ENCODE assay signal across 34 cellular contexts in the genomic region with DNA sequence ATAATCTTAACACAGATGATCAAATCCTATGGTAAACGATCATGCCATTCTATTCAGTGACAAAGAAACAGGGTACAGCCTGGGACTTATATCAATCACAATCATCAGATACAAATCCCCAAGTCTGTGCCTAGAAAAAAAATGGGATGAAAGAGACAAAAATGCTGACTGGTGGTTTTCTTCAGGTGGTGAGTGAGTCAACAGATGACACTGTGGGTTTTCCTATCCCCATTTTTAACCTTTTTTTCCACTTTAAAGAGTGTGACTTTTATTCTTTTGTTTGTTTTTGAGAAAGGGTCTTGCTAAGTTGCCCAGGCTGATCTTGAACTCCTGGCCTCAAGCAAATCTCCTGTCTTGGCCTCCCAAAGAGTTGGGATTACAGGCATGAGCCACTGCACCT. TPM values are rescaled to one million over a fixed set of nuclear protein-coding genes. Genes with fewer than 3 reads are reported as not detected.
A peak's percentile ranks its signal among the peaks of the same experiment; 100 is the strongest.
DNase-seq lines count a peak whose midpoint lies in the region; ATAC-seq and TF ChIP-seq lines count a peak whose summit lies in the region.
"Had no signal": no experiment of that assay in that cellular context is flagged by ENCODE, and none has a peak within 500 bp of the region (broad histone marks: within the 10 kb centered on the region; RNA-seq: fewer than 3 reads in every experiment).

No MANE protein-coding gene starts in this region.

- H3K27ac ChIP-seq in esophagus muscularis mucosa (replicated peaks in 1 of 4), result no peak overlapping the region
- H3K27ac ChIP-seq: adrenal gland, body of pancreas, gastroesophageal sphincter, lower lobe of right lung, skin epidermis, vagina had no signal

- peaks cover 15 to 67% (median 50%) of the 10 kb centered on the region in 4 donors for H3K36me3 ChIP-seq in esophagus muscularis mucosa

- peaks cover 46% of the 10 kb centered on the region for H3K4me1 Mint-ChIP-seq in stimulated activated naive CD8-positive, alpha-beta T cell treated with anti-CD3 and anti-CD28 coated beads, Interleukin-15, Interleukin-2, amounts not matched to agents 100 ng/mL and 50 ng/mL, for 24 hours (ENCODE audit: low read depth)
- peaks cover 63% of the 10 kb centered on the region for H3K4me1 Mint-ChIP-seq in stimulated activated naive CD8-positive, alpha-beta T cell treated with anti-CD3 and anti-CD28 coated beads, Interleukin-15, amount 100 ng/mL, for 72 hours
- peaks cover 28% of the 10 kb centered on the region for H3K4me1 Mint-ChIP-seq in activated T-helper 1 cell treated with anti-CD3 and anti-CD28 coated beads, Interleukin-12 subunit alpha, Interleukin-12 subunit beta, Interleukin-2, Interleukin-4 antibody, amounts not matched to agents 30 ng/mL and 10 ng/mL and 1 ng/mL, durations not matched to agents 14 hours and 24 hours and 36 hours (ENCODE audit: low read depth)
- peaks cover 12% of the 10 kb centered on the region for H3K4me1 Mint-ChIP-seq in endothelial cell (ENCODE audit: unreplicated experiment)

- H3K27ac Mint-ChIP-seq in stimulated activated naive CD8-positive, alpha-beta T cell treated with anti-CD3 and anti-CD28 coated beads, Interleukin-15, Interleukin-2, amounts not matched to agents 100 ng/mL and 50 ng/mL, for 24 hours, result peak overlapping the region; percentile 61
- no peak overlapping the region for H3K27ac Mint-ChIP-seq in stimulated activated naive CD8-positive, alpha-beta T cell treated with anti-CD3 and anti-CD28 coated beads, Interleukin-15, amount 100 ng/mL, for 72 hours
- peak overlapping the region; percentile 71 for H3K27ac Mint-ChIP-seq in activated T-helper 1 cell treated with anti-CD3 and anti-CD28 coated beads, Interleukin-12 subunit alpha, Interleukin-12 subunit beta, Interleukin-2, Interleukin-4 antibody, amounts not matched to agents 30 ng/mL and 10 ng/mL and 1 ng/mL, durations not matched to agents 14 hours and 24 hours and 36 hours
- H3K27ac Mint-ChIP-seq in endothelial cell (ENCODE audit: unreplicated experiment), result no peak overlapping the region
- H3K27ac Mint-ChIP-seq: nephron progenitor cell, T-helper 17 cell had no signal

- intact Hi-C loops in activated T-helper 1 cell treated with anti-CD3 and anti-CD28 coated beads, Interleukin-12 subunit alpha, Interleukin-12 subunit beta, Interleukin-2, Interleukin-4 antibody, amounts not matched to agents 30 ng/mL and 10 ng/mL and 1 ng/mL, durations not matched to agents 14 hours and 24 hours and 36 hours (cut with micrococcal nuclease), result no loop called here
- intact Hi-C loops in esophagus muscularis mucosa (cut with DNase I), result no loop called here

- ATAC-seq in stimulated activated naive CD8-positive, alpha-beta T cell treated with anti-CD3 and anti-CD28 coated beads, Interleukin-15, amount 100 ng/mL, for 72 hours, result no peak
- ATAC-seq: body of pancreas; gastroesophageal sphincter; HCT116; lower lobe of right lung; PC-3; Right ventricle myocardium inferior; stimulated activated naive CD8-positive, alpha-beta T cell treated with anti-CD3 and anti-CD28 coated beads, Interleukin-15, Interleukin-2, amounts not matched to agents 100 U/mL and 50 U/mL, for 24 hours; T-helper 17 cell had no signal

- no peaks in the 10 kb centered on the region for H3K27me3 ChIP-seq in esophagus muscularis mucosa
- H3K27me3 ChIP-seq: adrenal gland, body of pancreas, gastroesophageal sphincter, vagina had no signal

- H3K36me3 Mint-ChIP-seq in stimulated activated naive CD8-positive, alpha-beta T cell treated with anti-CD3 and anti-CD28 coated beads, Interleukin-15, Interleukin-2, amounts not matched to agents 100 ng/mL and 50 ng/mL, for 24 hours (ENCODE audit: low read depth), result peaks cover 36% of the 10 kb centered on the region
- peaks cover 25% of the 10 kb centered on the region for H3K36me3 Mint-ChIP-seq in activated T-helper 1 cell treated with anti-CD3 and anti-CD28 coated beads, Interleukin-12 subunit alpha, Interleukin-12 subunit beta, Interleukin-2, Interleukin-4 antibody, amounts not matched to agents 30 ng/mL and 10 ng/mL and 1 ng/mL, durations not matched to agents 14 hours and 24 hours and 36 hours (ENCODE audit: low read depth)
- peaks cover 29% of the 10 kb centered on the region for H3K36me3 Mint-ChIP-seq in endothelial cell (ENCODE audit: low read depth, unreplicated experiment)

- no peak for TF ChIP-seq EP300 in esophagus muscularis mucosa (IDR thresholded peaks at IDR 0.05)

- H3K4me3 Mint-ChIP-seq in stimulated activated naive CD8-positive, alpha-beta T cell treated with anti-CD3 and anti-CD28 coated beads, Interleukin-15, Interleukin-2, amounts not matched to agents 100 ng/mL and 50 ng/mL, for 24 hours, result no peak overlapping the region
- H3K4me3 Mint-ChIP-seq in stimulated activated naive CD8-positive, alpha-beta T cell treated with anti-CD3 and anti-CD28 coated beads, Interleukin-15, amount 100 ng/mL, for 72 hours, result no peak overlapping the region
- peak overlapping the region; percentile 61 for H3K4me3 Mint-ChIP-seq in activated T-helper 1 cell treated with anti-CD3 and anti-CD28 coated beads, Interleukin-12 subunit alpha, Interleukin-12 subunit beta, Interleukin-2, Interleukin-4 antibody, amounts not matched to agents 30 ng/mL and 10 ng/mL and 1 ng/mL, durations not matched to agents 14 hours and 24 hours and 36 hours
- peak overlapping the region; percentile 62 for H3K4me3 Mint-ChIP-seq in endothelial cell (ENCODE audit: unreplicated experiment)
- H3K4me3 Mint-ChIP-seq: nephron progenitor cell, T-helper 17 cell had no signal

- DNase-seq in stimulated activated naive CD8-positive, alpha-beta T cell treated with anti-CD3 and anti-CD28 coated beads, Interleukin-15, amount 100 ng/mL, for 72 hours, result no peak
- DNase-seq in activated T-helper 1 cell treated with anti-CD3 and anti-CD28 coated beads, Interleukin-12 subunit alpha, Interleukin-12 subunit beta, Interleukin-2, Interleukin-4 antibody, amounts not matched to agents 30 ng/mL and 10 ng/mL and 1 ng/mL, durations not matched to agents 14 hours and 24 hours and 36 hours (ENCODE audit: low spot score), result no peak
- DNase-seq in endothelial cell (ENCODE audit: low spot score) (no peak), esophagus muscularis mucosa (ENCODE audit: extremely low spot score) (no peak), foreskin melanocyte (no peak), AML-193 (lab: John Stamatoyannopoulos, UW) (no peak)
- DNase-seq: activated CD4-positive, alpha-beta T cell treated with anti-CD3 and anti-CD28 coated beads, Interleukin-2, amount 50 U/mL, for 4 hours; activated CD4-positive, CD25-positive, alpha-beta regulatory T cell; activated gamma-delta T cell; adrenal gland; body of pancreas; C1 segment of cervical spinal cord; Caco-2; cerebellar nuclear complex; DMS79 treated with DMSO at 0.1 percent for 48 hours; GF-D8; lower lobe of right lung; NCI-H1436 treated with DMSO at 0.1 percent for 48 hours; NCI-H226; NCI-H69; nephron progenitor cell; PC-3; stimulated activated naive CD8-positive, alpha-beta T cell treated with anti-CD3 and anti-CD28 coated beads, Interleukin-15, Interleukin-2, amounts not matched to agents 100 U/mL and 50 U/mL, for 24 hours; T-helper 17 cell had no signal

- no peaks in the 10 kb centered on the region for H3K9me3 Mint-ChIP-seq in stimulated activated naive CD8-positive, alpha-beta T cell treated with anti-CD3 and anti-CD28 coated beads, Interleukin-15, Interleukin-2, amounts not matched to agents 100 ng/mL and 50 ng/mL, for 24 hours
- H3K9me3 Mint-ChIP-seq in stimulated activated naive CD8-positive, alpha-beta T cell treated with anti-CD3 and anti-CD28 coated beads, Interleukin-15, amount 100 ng/mL, for 72 hours, result no peaks in the 10 kb centered on the region
- no peaks in the 10 kb centered on the region for H3K9me3 Mint-ChIP-seq in activated T-helper 1 cell treated with anti-CD3 and anti-CD28 coated beads, Interleukin-12 subunit alpha, Interleukin-12 subunit beta, Interleukin-2, Interleukin-4 antibody, amounts not matched to agents 30 ng/mL and 10 ng/mL and 1 ng/mL, durations not matched to agents 14 hours and 24 hours and 36 hours
- H3K9me3 Mint-ChIP-seq in endothelial cell (ENCODE audit: unreplicated experiment), result no peaks in the 10 kb centered on the region
- H3K9me3 Mint-ChIP-seq: nephron progenitor cell had no signal

- no peak overlapping the region for H3K4me3 ChIP-seq in esophagus muscularis mucosa
- H3K4me3 ChIP-seq: adrenal gland, body of pancreas, gastroesophageal sphincter, lower lobe of right lung, skin epidermis, vagina had no signal

- H3K27me3 Mint-ChIP-seq in stimulated activated naive CD8-positive, alpha-beta T cell treated with anti-CD3 and anti-CD28 coated beads, Interleukin-15, Interleukin-2, amounts not matched to agents 100 ng/mL and 50 ng/mL, for 24 hours, result no peaks in the 10 kb centered on the region
- H3K27me3 Mint-ChIP-seq in stimulated activated naive CD8-positive, alpha-beta T cell treated with anti-CD3 and anti-CD28 coated beads, Interleukin-15, amount 100 ng/mL, for 72 hours, result peaks cover 10% of the 10 kb centered on the region
- H3K27me3 Mint-ChIP-seq in activated T-helper 1 cell treated with anti-CD3 and anti-CD28 coated beads, Interleukin-12 subunit alpha, Interleukin-12 subunit beta, Interleukin-2, Interleukin-4 antibody, amounts not matched to agents 30 ng/mL and 10 ng/mL and 1 ng/mL, durations not matched to agents 14 hours and 24 hours and 36 hours (ENCODE audit: insufficient read depth), result no peaks in the 10 kb centered on the region
- H3K27me3 Mint-ChIP-seq in endothelial cell (ENCODE audit: unreplicated experiment), result peaks cover 7% of the 10 kb centered on the region
- H3K27me3 Mint-ChIP-seq: T-helper 17 cell had no signal

- no peak for TF ChIP-seq POLR2A in esophagus muscularis mucosa (IDR thresholded peaks at IDR 0.05; ENCODE audit: low read depth)

- no peaks in the 10 kb centered on the region for H3K9me3 ChIP-seq in esophagus muscularis mucosa
- H3K9me3 ChIP-seq: adrenal gland, body of pancreas, Caco-2, gastroesophageal sphincter, lower lobe of right lung, vagina had no signal

- peaks cover 22 to 33% (median 27%) of the 10 kb centered on the region in 4 donors for H3K4me1 ChIP-seq in esophagus muscularis mucosa

- no peak for TF ChIP-seq CTCF in endothelial cell (IDR thresholded peaks at IDR 0.05; ENCODE audit: unreplicated experiment)
- no peak for TF ChIP-seq CTCF in esophagus muscularis mucosa (IDR thresholded peaks at IDR 0.05)

- whole genome bisulfite sequencing in esophagus muscularis mucosa, result 87% methylated on average over 1 of the region's 1 CpG

RNA-seq across cellular contexts. Expression of a gene that starts 3.2 kb away (rescaled TPM):
- total RNA-seq in activated T-helper 1 cell treated with anti-CD3 and anti-CD28 coated beads, Interleukin-12 subunit alpha, Interleukin-12 subunit beta, Interleukin-2, Interleukin-4 antibody, amounts not matched to agents 30 ng/mL and 10 ng/mL and 1 ng/mL, durations not matched to agents 14 hours and 24 hours and 36 hours, result 154 and 158 TPM in 2 replicates
- total RNA-seq in endothelial cell (ENCODE audit: unreplicated experiment), result 156 TPM
- total RNA-seq in esophagus muscularis mucosa, result 100 to 1,000 TPM in 1 of 4 donors, 10 to 100 TPM in 3; 57.5 to 110 (median 73.2) TPM

RNA-seq across cellular contexts. Expression of a gene that starts 15.0 kb away (rescaled TPM):
- 1.4 and 1.8 TPM in 2 replicates for total RNA-seq in activated T-helper 1 cell treated with anti-CD3 and anti-CD28 coated beads, Interleukin-12 subunit alpha, Interleukin-12 subunit beta, Interleukin-2, Interleukin-4 antibody, amounts not matched to agents 30 ng/mL and 10 ng/mL and 1 ng/mL, durations not matched to agents 14 hours and 24 hours and 36 hours
- total RNA-seq in endothelial cell (ENCODE audit: unreplicated experiment) (8.0 TPM), esophagus muscularis mucosa (10 to 100 TPM; 10.9 to 27.0 (median 16.8) TPM)

RNA-seq across cellular contexts. Expression of a gene that starts 28.1 kb away (rescaled TPM):
- total RNA-seq in activated T-helper 1 cell treated with anti-CD3 and anti-CD28 coated beads, Interleukin-12 subunit alpha, Interleukin-12 subunit beta, Interleukin-2, Interleukin-4 antibody, amounts not matched to agents 30 ng/mL and 10 ng/mL and 1 ng/mL, durations not matched to agents 14 hours and 24 hours and 36 hours, result 97.3 and 106 TPM in 2 replicates
- total RNA-seq in endothelial cell (ENCODE audit: unreplicated experiment) (62.1 TPM), esophagus muscularis mucosa (100 to 1,000 TPM; 132 to 213 (median 148) TPM)

RNA-seq across cellular contexts. Expression of a gene that starts 39.0 kb away (rescaled TPM):
- not detected in 2 replicates for total RNA-seq in activated T-helper 1 cell treated with anti-CD3 and anti-CD28 coated beads, Interleukin-12 subunit alpha, Interleukin-12 subunit beta, Interleukin-2, Interleukin-4 antibody, amounts not matched to agents 30 ng/mL and 10 ng/mL and 1 ng/mL, durations not matched to agents 14 hours and 24 hours and 36 hours
- total RNA-seq in endothelial cell (ENCODE audit: unreplicated experiment) (not detected), esophagus muscularis mucosa (1 to 10 TPM in 1 of 4 donors, under 1 TPM in 1, not detected in 2; 0.83 to 6.2 TPM)
- total RNA-seq: Caco-2, dermis microvascular lymphatic vessel endothelial cell, fibroblast of lung, LHCN-M2, osteocyte, Right ventricle myocardium inferior had no signal

Comparison
In these comparisons a context has a peak if more than half of its experiments do, and no peak if none do; other contexts are left out.
1. H3K27ac Mint-ChIP-seq: peak in stimulated activated naive CD8-positive, alpha-beta T cell treated with anti-CD3 and anti-CD28 coated beads, Interleukin-15, Interleukin-2, amounts not matched to agents 100 ng/mL and 50 ng/mL, for 24 hours (single experiment) and activated T-helper 1 cell treated with anti-CD3 and anti-CD28 coated beads, Interleukin-12 subunit alpha, Interleukin-12 subunit beta, Interleukin-2, Interleukin-4 antibody, amounts not matched to agents 30 ng/mL and 10 ng/mL and 1 ng/mL, durations not matched to agents 14 hours and 24 hours and 36 hours (single experiment); none in stimulated activated naive CD8-positive, alpha-beta T cell treated with anti-CD3 and anti-CD28 coated beads, Interleukin-15, amount 100 ng/mL, for 72 hours (0 of 2) and endothelial cell (single experiment).
2. H3K4me3 Mint-ChIP-seq: peak in activated T-helper 1 cell treated with anti-CD3 and anti-CD28 coated beads, Interleukin-12 subunit alpha, Interleukin-12 subunit beta, Interleukin-2, Interleukin-4 antibody, amounts not matched to agents 30 ng/mL and 10 ng/mL and 1 ng/mL, durations not matched to agents 14 hours and 24 hours and 36 hours (single experiment) and endothelial cell (single experiment); none in stimulated activated naive CD8-positive, alpha-beta T cell treated with anti-CD3 and anti-CD28 coated beads, Interleukin-15, Interleukin-2, amounts not matched to agents 100 ng/mL and 50 ng/mL, for 24 hours (single experiment) and stimulated activated naive CD8-positive, alpha-beta T cell treated with anti-CD3 and anti-CD28 coated beads, Interleukin-15, amount 100 ng/mL, for 72 hours (0 of 2).